ENCODE assay signal across 8 cellular contexts in genomic region chr3:194691481-194692281, GRCh38. TPM values are rescaled to one million over a fixed set of nuclear protein-coding genes. Genes with fewer than 3 reads are reported as not detected.
DNase-seq lines count a peak whose midpoint lies in the region; ATAC-seq and TF ChIP-seq lines count a peak whose summit lies in the region.

No MANE protein-coding gene starts in this region.

- H3K27ac ChIP-seq in Karpas-422 (ENCODE audit: low read length) = peak overlapping the region; percentile 93

- H3K4me3 ChIP-seq in GM12865 (ENCODE audit: low read depth, low read length) = no peak overlapping the region
- peak overlapping the region; percentile 40 for H3K4me3 ChIP-seq in Karpas-422 (ENCODE audit: low read length)
- no peak overlapping the region for H3K4me3 ChIP-seq in fibroblast of pulmonary artery (replicated peaks; ENCODE audit: low read depth, low read length)

- H3K36me3 ChIP-seq in Karpas-422 (ENCODE audit: insufficient read depth, low read length) = no peaks in the 10 kb centered on the region

- H3K9me2 ChIP-seq in Karpas-422 (replicated peaks; ENCODE audit: insufficient read depth, low read length) = no peaks in the 10 kb centered on the region

- peaks cover 8% of the 10 kb centered on the region; the same call in 1 of the 2 replicates for H4K20me1 ChIP-seq in Karpas-422 (ENCODE audit: insufficient read depth, low read depth, low read length)

- TF ChIP-seq CTCF in GM12865 (IDR thresholded peaks at IDR 0.05; ENCODE audit: insufficient read depth, low read depth, low read length, missing control alignments) (no peak), fibroblast of pulmonary artery (IDR thresholded peaks at IDR 0.05; ENCODE audit: low read length, missing control alignments) (no peak), omental fat pad (IDR thresholded peaks at IDR 0.05) (no peak)

- H3K9me3 ChIP-seq in Karpas-422 (ENCODE audit: low read length) = no peaks in the 10 kb centered on the region

- H3K27me3 ChIP-seq in Karpas-422 (ENCODE audit: low read length) = no peaks in the 10 kb centered on the region

- H3K9ac ChIP-seq in Karpas-422 (ENCODE audit: low read length) = peak overlapping the region; percentile 53

- peaks cover 75% of the 10 kb centered on the region for H3K4me1 ChIP-seq in Karpas-422 (ENCODE audit: low read length)

- peak overlapping the region; percentile 60 for H3K4me2 ChIP-seq in Karpas-422 (ENCODE audit: low read depth, low read length, poor library complexity, severe bottlenecking)

- ATAC-seq in GM21619 (IDR thresholded peaks at IDR 0.05; ENCODE audit: unreplicated experiment) = peak; percentile 59
- no peak for ATAC-seq in omental fat pad (ENCODE audit: low FRiP score)

- no peak overlapping the region for H2AFZ ChIP-seq in Karpas-422 (ENCODE audit: low read length)

- H3K79me2 ChIP-seq in Karpas-422 (ENCODE audit: low read length) = peaks cover 15% of the 10 kb centered on the region

- DNase-seq in GM12865 (ENCODE audit: low read depth) = peak; percentile 86
- DNase-seq in Karpas-422 = peak; percentile 99
- peak; percentile 14 for DNase-seq in fibroblast of pulmonary artery (ENCODE audit: low read depth)
- DNase-seq in SKM-1 (lab: John Stamatoyannopoulos, UW; ENCODE audit: unreplicated experiment) = no peak
- DNase-seq in putamen (ENCODE audit: low spot score) = no peak
- no peak for DNase-seq in iPS-NIHi7 (ENCODE audit: extremely low spot score)
- no peak for DNase-seq in omental fat pad (ENCODE audit: low spot score)

RNA-seq across cellular contexts. Expression of gene FAM43A, which starts 6.0 kb away (rescaled TPM):
- 80.7 and 147 TPM in 2 replicates for total RNA-seq in Karpas-422 (2014; rRNA removed; shearing (Covaris generic); ENCODE audit: low replicate concordance)
- 10 to 100 TPM; 13.0 to 59.3 (median 31.7) TPM for total RNA-seq in omental fat pad

RNA-seq across cellular contexts. Expression of gene LSG1, which starts 19.7 kb away (rescaled TPM):
- total RNA-seq in Karpas-422 (2014; rRNA removed; shearing (Covaris generic); ENCODE audit: low replicate concordance) = 52.2 and 74.3 TPM in 2 replicates
- 10 to 100 TPM; 34.4 to 82.5 (median 35.2) TPM for total RNA-seq in omental fat pad

RNA-seq across cellular contexts. Expression of gene TMEM44, which starts 58.5 kb away (rescaled TPM):
- 10.9 and 36.9 TPM in 2 replicates for total RNA-seq in Karpas-422 (2014; rRNA removed; shearing (Covaris generic); ENCODE audit: low replicate concordance)
- total RNA-seq in omental fat pad = 10 to 100 TPM in 1 of 4 donors, 1 to 10 TPM in 3; 3.3 to 26.8 (median 7.5) TPM

Comparison
In these comparisons a context has a peak if more than half of its experiments do, and no peak if none do; other contexts are left out.
1. DNase-seq: peak in GM12865 (single experiment), Karpas-422 (single experiment) and fibroblast of pulmonary artery (single experiment); none in SKM-1 (single experiment), putamen (single experiment), iPS-NIHi7 (single experiment) and omental fat pad (single experiment).